Comparison of ENCODE assay signal across 16 cellular contexts in the genomic region with DNA sequence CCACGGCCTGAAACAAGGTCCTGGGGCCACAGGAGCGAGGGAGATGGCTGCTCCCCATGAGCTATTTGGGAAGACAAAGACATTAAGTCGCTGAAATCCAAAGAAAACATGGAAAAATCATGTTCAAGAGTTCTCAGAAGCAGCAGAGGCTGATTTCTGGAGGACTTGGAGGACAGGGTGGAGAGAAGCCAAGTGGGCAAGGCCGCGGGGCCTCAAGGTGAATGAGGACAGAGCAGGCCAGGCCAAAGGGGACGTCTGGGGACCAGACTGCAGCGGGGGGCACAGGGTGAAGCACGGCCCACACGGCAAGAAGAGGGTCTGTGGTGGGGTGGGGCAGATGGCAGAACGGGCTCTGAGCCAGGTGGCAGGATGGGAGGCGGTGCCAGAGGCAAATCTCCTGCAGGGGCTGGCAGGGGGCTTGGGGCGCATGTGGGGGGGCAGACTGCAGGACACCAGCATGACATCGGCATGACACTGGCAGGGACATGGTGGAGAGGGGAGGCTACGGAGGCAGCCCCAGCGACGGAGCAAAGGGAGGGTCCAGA. TPM values are rescaled to one million over a fixed set of nuclear protein-coding genes. Genes with fewer than 3 reads are reported as not detected.
DNase-seq lines count a peak whose midpoint lies in the region; ATAC-seq lines count a peak whose summit lies in the region.
"Had no signal": no experiment of that assay in that cellular context is flagged by ENCODE, and none has a peak within 500 bp of the region (broad histone marks: within the 10 kb centered on the region; RNA-seq: fewer than 3 reads in every experiment).

No MANE protein-coding gene starts in this region.

- H3K9me3 Mint-ChIP-seq in memory B cell: no peaks in the 10 kb centered on the region

- DNase-seq in NCI-H524 (lab: John Stamatoyannopoulos, UW): peak; percentile 29 to 72
- DNase-seq in NCI-H524 treated with DMSO at 0.1 percent for 48 hours (lab: John Stamatoyannopoulos, UW): no peak
- DNase-seq in NCI-H69 (lab: John Stamatoyannopoulos, UW): peak; percentile 30
- DNase-seq in memory B cell (ENCODE audit: low spot score in 2 of 2): no peak
- DNase-seq in sciatic nerve (ENCODE audit: low spot score): no peak
- no peak for DNase-seq in GDM1 (lab: John Stamatoyannopoulos, UW)
- DNase-seq in NOMO-1 treated with dmso at 0.1 percent for 144 hours (lab: John Stamatoyannopoulos, UW; ENCODE audit: unreplicated experiment): no peak
- DNase-seq in activated naive CD4-positive, alpha-beta T cell treated with anti-CD3 and anti-CD28 coated beads, Interleukin-2, amount 50 U/mL, for 16 hours: no peak
- DNase-seq: 8988T, NCI-H1048, NCI-H1436 treated with DMSO at 0.1 percent for 48 hours, NCI-H2107, NCI-H345, NCI-H748 treated with DMSO at 0.1 percent for 48 hours, SW 1271 had no signal

- ATAC-seq in memory B cell (ENCODE audit: low read depth): no peak
- ATAC-seq in sciatic nerve: no peak
- ATAC-seq: HepG2 had no signal

- intact Hi-C loops in sciatic nerve (cut with DNase I): loop anchor here (10.0 kb wide), 1 partner anchor 104 kb away; no protein-coding TSS in a partner anchor

- peak overlapping the region; percentile 69 for H3K27ac Mint-ChIP-seq in memory B cell

- peaks cover 26% of the 10 kb centered on the region for H3K4me1 Mint-ChIP-seq in memory B cell

- H3K27me3 Mint-ChIP-seq in memory B cell: no peaks in the 10 kb centered on the region

- H3K36me3 Mint-ChIP-seq in memory B cell: peaks cover 20% of the 10 kb centered on the region

- peak overlapping the region; percentile 35 for H3K4me3 Mint-ChIP-seq in memory B cell

RNA-seq across cellular contexts. Expression of a gene that starts 48.9 kb away (rescaled TPM):
- 39.5 TPM for total RNA-seq in sciatic nerve

Comparison
In these comparisons a context has a peak if more than half of its experiments do, and no peak if none do; other contexts are left out.
1. DNase-seq: peak in NCI-H524 (2 of 2) and NCI-H69 (single experiment); none in NCI-H524 treated with DMSO at 0.1 percent for 48 hours (single experiment), memory B cell (0 of 2), sciatic nerve (single experiment), GDM1 (single experiment), NOMO-1 treated with dmso at 0.1 percent for 144 hours (single experiment) and activated naive CD4-positive, alpha-beta T cell treated with anti-CD3 and anti-CD28 coated beads, Interleukin-2, amount 50 U/mL, for 16 hours (single experiment).